ENCODE assay signal across 27 cellular contexts in the genomic region with DNA sequence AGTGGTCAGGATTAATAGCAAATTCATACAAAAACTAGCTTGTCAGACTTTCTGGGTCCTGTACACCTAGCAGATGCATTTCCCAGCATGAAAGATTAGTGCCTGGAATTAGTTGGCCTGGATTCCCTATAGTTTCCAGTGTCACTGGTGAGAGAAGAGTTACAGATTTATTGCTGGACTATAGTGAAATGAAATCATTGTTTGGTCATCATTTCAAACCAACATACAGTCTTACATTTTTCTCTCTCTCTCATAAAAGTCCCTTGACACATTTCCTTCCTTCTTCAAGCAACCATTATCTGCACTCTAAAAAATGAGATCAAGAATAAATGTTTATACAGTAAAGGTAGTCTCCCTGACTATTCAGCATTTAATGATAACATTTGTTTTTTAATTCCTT.
"Had no signal": no experiment of that assay in that cellular context is flagged by ENCODE, and none has a peak within 500 bp of the region (broad histone marks: within the 10 kb centered on the region; RNA-seq: fewer than 3 reads in every experiment).

No MANE protein-coding gene starts in this region.

- H3K79me2 ChIP-seq: hepatocyte had no signal

- H3K27me3 Mint-ChIP-seq: activated naive CD8-positive, alpha-beta T cell treated with anti-CD3 and anti-CD28 coated beads for 36 hours had no signal

- ATAC-seq: activated CD4-positive, alpha-beta T cell treated with anti-CD3 and anti-CD28 coated beads for 36 hours; activated T-cell treated with anti-CD3 and anti-CD28 coated beads, Interleukin-2, amount 50 U/mL, for 4 hours; esophagus mucosa; left lung; natural killer cell treated with Interleukin-12 subunit alpha and Interleukin-12 subunit beta and Interleukin-15 and Interleukin-18, amount 100 ng/mL, for 72 hours; pancreas; psoas muscle; right lobe of liver had no signal

- H3K9me3 Mint-ChIP-seq: activated B cell treated with CpG ODN at 0.5 μM for 24 hours; activated naive CD8-positive, alpha-beta T cell treated with anti-CD3 and anti-CD28 coated beads for 36 hours; activated T-cell treated with anti-CD3 and anti-CD28 coated beads, Interleukin-2, amount 50 U/mL, for 4 hours; activated T-helper 2 cell treated with anti-CD3 and anti-CD28 coated beads, Interferon-gamma antibody, Interleukin-2, Interleukin-4, amounts not matched to agents 10 μg/mL and 5 μg/mL and 100 μg/mL, durations not matched to agents 14 hours and 24 hours and 36 hours; immature natural killer cell; mesothelial cell of epicardium; natural killer cell treated with Interleukin-12 subunit alpha and Interleukin-12 subunit beta and Interleukin-15 and Interleukin-18, amount 100 ng/mL, for 72 hours; stimulated activated naive CD8-positive, alpha-beta T cell treated with anti-CD3 and anti-CD28 coated beads, Interleukin-15, Interleukin-2, amounts not matched to agents 100 ng/mL and 50 ng/mL, for 24 hours; T-helper 1 cell treated with Interleukin-12 subunit alpha and Interleukin-12 subunit beta and Interleukin-4 antibody, amounts not matched to agents 30 μg/mL and 1 μg/mL, for 36 hours had no signal

- H3K36me3 ChIP-seq: left lung, neutrophil, pancreas, right lobe of liver, tibial artery had no signal

- H3K9me3 ChIP-seq: left lung, neutrophil, pancreas, psoas muscle, right lobe of liver, tibial artery had no signal

- H2AFZ ChIP-seq: hepatocyte had no signal

- H3K27ac ChIP-seq: hepatocyte, left lung, neutrophil, pancreas, psoas muscle, right lobe of liver, tibial artery had no signal

- H3K27ac Mint-ChIP-seq: activated B cell treated with CpG ODN at 0.5 μM for 24 hours; activated CD4-positive, alpha-beta T cell treated with anti-CD3 and anti-CD28 coated beads for 36 hours; activated naive CD8-positive, alpha-beta T cell treated with anti-CD3 and anti-CD28 coated beads for 36 hours; activated T-helper 2 cell treated with anti-CD3 and anti-CD28 coated beads, Interferon-gamma antibody, Interleukin-2, Interleukin-4, amounts not matched to agents 10 μg/mL and 5 μg/mL and 100 μg/mL, durations not matched to agents 14 hours and 24 hours and 36 hours; immature natural killer cell; mesothelial cell of epicardium; natural killer cell treated with Interleukin-12 subunit alpha and Interleukin-12 subunit beta and Interleukin-15 and Interleukin-18, amount 100 ng/mL, for 72 hours; stimulated activated naive CD8-positive, alpha-beta T cell treated with anti-CD3 and anti-CD28 coated beads, Interleukin-15, Interleukin-2, amounts not matched to agents 100 ng/mL and 50 ng/mL, for 24 hours; T-helper 1 cell treated with Interleukin-12 subunit alpha and Interleukin-12 subunit beta and Interleukin-4 antibody, amounts not matched to agents 30 μg/mL and 1 μg/mL, for 36 hours had no signal

- H3K4me1 Mint-ChIP-seq: activated B cell treated with CpG ODN at 0.5 μM for 24 hours; activated CD4-positive, alpha-beta T cell treated with anti-CD3 and anti-CD28 coated beads for 36 hours; activated naive CD8-positive, alpha-beta T cell treated with anti-CD3 and anti-CD28 coated beads for 36 hours; immature natural killer cell had no signal

- H3K4me3 Mint-ChIP-seq: activated B cell treated with CpG ODN at 0.5 μM for 24 hours; activated CD4-positive, alpha-beta T cell treated with anti-CD3 and anti-CD28 coated beads for 36 hours; activated naive CD8-positive, alpha-beta T cell treated with anti-CD3 and anti-CD28 coated beads for 36 hours; activated T-cell treated with anti-CD3 and anti-CD28 coated beads, Interleukin-2, amount 50 U/mL, for 4 hours; immature natural killer cell; mesothelial cell of epicardium; natural killer cell treated with Interleukin-12 subunit alpha and Interleukin-12 subunit beta and Interleukin-15 and Interleukin-18, amount 100 ng/mL, for 72 hours; stimulated activated naive CD8-positive, alpha-beta T cell treated with anti-CD3 and anti-CD28 coated beads, Interleukin-15, Interleukin-2, amounts not matched to agents 100 ng/mL and 50 ng/mL, for 24 hours; T-helper 1 cell treated with Interleukin-12 subunit alpha and Interleukin-12 subunit beta and Interleukin-4 antibody, amounts not matched to agents 30 μg/mL and 1 μg/mL, for 36 hours had no signal

- H3K4me3 ChIP-seq: hepatocyte, left lung, pancreas, psoas muscle, right lobe of liver, skin epidermis, tibial artery had no signal

- H3K4me2 ChIP-seq: hepatocyte had no signal

- H3K36me3 Mint-ChIP-seq: activated naive CD8-positive, alpha-beta T cell treated with anti-CD3 and anti-CD28 coated beads for 36 hours; immature natural killer cell; mesothelial cell of epicardium; natural killer cell treated with Interleukin-12 subunit alpha and Interleukin-12 subunit beta and Interleukin-15 and Interleukin-18, amount 100 ng/mL, for 72 hours had no signal

- DNase-seq: activated B cell treated with CpG ODN at 0.5 μM for 24 hours; activated CD4-positive, alpha-beta T cell treated with anti-CD3 and anti-CD28 coated beads for 36 hours; activated CD4-positive, alpha-beta T cell treated with anti-CD3 and anti-CD28 coated beads, Interleukin-2, amount 50 U/mL, for 48 hours; activated CD8-positive, alpha-beta memory T cell treated with anti-CD3 and anti-CD28 coated beads, Interleukin-2, amount 50 U/mL, for 48 hours; activated naive CD4-positive, alpha-beta T cell; activated naive CD8-positive, alpha-beta T cell treated with anti-CD3 and anti-CD28 coated beads for 36 hours; activated T-cell treated with anti-CD3 and anti-CD28 coated beads, Interleukin-2, amount 50 U/mL, for 4 hours; amniotic stem cell; effector memory CD4-positive, alpha-beta T cell; glutamatergic neuron; immature natural killer cell; left lung; pancreas; psoas muscle; right lobe of liver; stimulated activated CD4-positive, alpha-beta T cell treated with anti-CD3 and anti-CD28 coated beads, Interleukin-1b, Interleukin-23, amount 100 ng/mL, for 48 hours; T1000; tibial artery had no signal

- H3K4me1 ChIP-seq: pancreas, psoas muscle, right lobe of liver had no signal

- H3K27me3 ChIP-seq: hepatocyte, left lung, neutrophil, pancreas, right lobe of liver, tibial artery had no signal
